ENCODE assay signal across 31 cellular contexts in the genomic region with DNA sequence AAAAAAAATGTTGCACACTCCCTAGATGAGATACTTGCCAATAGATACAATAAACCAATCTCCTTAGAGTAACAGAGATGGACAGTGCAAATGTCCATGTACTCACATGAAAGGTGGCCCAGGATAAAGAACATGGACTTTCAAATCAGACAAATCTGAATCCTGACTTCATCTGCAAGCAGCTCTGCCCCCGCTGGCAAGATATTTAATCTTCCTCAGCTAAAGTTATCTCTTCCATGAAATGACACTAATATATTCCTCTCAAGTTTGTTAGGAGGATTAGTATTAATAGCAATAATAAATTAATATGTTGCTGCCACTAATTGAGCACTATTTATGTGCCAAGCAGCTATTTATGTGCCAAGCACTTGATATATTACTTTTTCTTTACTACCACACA.
DNase-seq lines count a peak whose midpoint lies in the region; ATAC-seq and TF ChIP-seq lines count a peak whose summit lies in the region.
"Had no signal": no experiment of that assay in that cellular context is flagged by ENCODE, and none has a peak within 500 bp of the region (broad histone marks: within the 10 kb centered on the region; RNA-seq: fewer than 3 reads in every experiment).

No MANE protein-coding gene starts in this region.

- no peaks in the 10 kb centered on the region for H3K36me3 Mint-ChIP-seq in endothelial cell (ENCODE audit: low read depth, unreplicated experiment)
- H3K36me3 Mint-ChIP-seq in activated CD4-positive, alpha-beta memory T cell treated with anti-CD3 and anti-CD28 coated beads, Interleukin-2, amount 10 ng/mL, durations not matched to agents 7 days and 5 days (ENCODE audit: low read depth): no peaks in the 10 kb centered on the region
- H3K36me3 Mint-ChIP-seq: activated naive CD8-positive, alpha-beta T cell; CD4-positive, CD25-positive, alpha-beta regulatory T cell; naive thymus-derived CD8-positive, alpha-beta T cell; stimulated activated naive B cell treated with anti-CD40 and anti-IgM and Interleukin-4, amounts not matched to agents 10 μg/mL and 1 μg/mL and 100 μg/mL, for 72 hours had no signal

- H3K27ac Mint-ChIP-seq in endothelial cell (ENCODE audit: unreplicated experiment): no peak overlapping the region
- H3K27ac Mint-ChIP-seq in activated CD4-positive, alpha-beta memory T cell treated with anti-CD3 and anti-CD28 coated beads, Interleukin-2, amount 10 ng/mL, durations not matched to agents 7 days and 5 days: no peak overlapping the region
- H3K27ac Mint-ChIP-seq: activated naive CD8-positive, alpha-beta T cell; CD4-positive, CD25-positive, alpha-beta regulatory T cell; stimulated activated naive B cell treated with anti-CD40 and anti-IgM and Interleukin-4, amounts not matched to agents 10 μg/mL and 1 μg/mL and 100 μg/mL, for 72 hours had no signal

- TF ChIP-seq CTCF in endothelial cell (IDR thresholded peaks at IDR 0.05; ENCODE audit: unreplicated experiment): peak; percentile 17

- CTCF ChIA-PET in activated CD4-positive, alpha-beta memory T cell treated with anti-CD3 and anti-CD28 coated beads, Interleukin-2, amount 10 ng/mL, durations not matched to agents 7 days and 5 days (lab: Charles Lee): interaction anchor here (0.9 to 1.7 kb wide), 2 partner anchors 16 to 102 kb away, joined by 3 to 4 read pairs; no protein-coding TSS in a partner anchor

- no peak for ATAC-seq in GM19455 (IDR thresholded peaks at IDR 0.05; ENCODE audit: unreplicated experiment)
- ATAC-seq: K562; naive thymus-derived CD8-positive, alpha-beta T cell; stimulated activated naive B cell treated with anti-CD40 and anti-IgM and Interleukin-4, amounts not matched to agents 10 μg/mL and 1 μg/mL and 100 μg/mL, for 72 hours; upper lobe of right lung had no signal

- no peaks in the 10 kb centered on the region for H3K4me1 Mint-ChIP-seq in endothelial cell (ENCODE audit: unreplicated experiment)
- H3K4me1 Mint-ChIP-seq in activated CD4-positive, alpha-beta memory T cell treated with anti-CD3 and anti-CD28 coated beads, Interleukin-2, amount 10 ng/mL, durations not matched to agents 7 days and 5 days: peaks cover 10% of the 10 kb centered on the region

- no peaks in the 10 kb centered on the region for H3K27me3 ChIP-seq in SJCRH30
- H3K27me3 ChIP-seq: breast epithelium, hepatocyte, MG63 had no signal

- POLR2A ChIA-PET in activated CD4-positive, alpha-beta memory T cell treated with anti-CD3 and anti-CD28 coated beads, Interleukin-2, amount 10 ng/mL, durations not matched to agents 7 days and 5 days (lab: Charles Lee): no interaction called here

- H3K4me1 ChIP-seq in SJCRH30: peaks cover 10% of the 10 kb centered on the region
- H3K4me1 ChIP-seq: breast epithelium had no signal

- H3K36me3 ChIP-seq in SJCRH30: no peaks in the 10 kb centered on the region
- H3K36me3 ChIP-seq: breast epithelium, MG63, upper lobe of right lung had no signal

- no peaks in the 10 kb centered on the region for H3K9me3 ChIP-seq in SJCRH30 (replicated peaks)
- H3K9me3 ChIP-seq: breast epithelium, MG63, upper lobe of right lung had no signal

- H3K27me3 Mint-ChIP-seq in endothelial cell (ENCODE audit: unreplicated experiment): no peaks in the 10 kb centered on the region
- H3K27me3 Mint-ChIP-seq in activated CD4-positive, alpha-beta memory T cell treated with anti-CD3 and anti-CD28 coated beads, Interleukin-2, amount 10 ng/mL, durations not matched to agents 7 days and 5 days: peaks cover 33% of the 10 kb centered on the region
- H3K27me3 Mint-ChIP-seq: stimulated activated naive B cell treated with anti-CD40 and anti-IgM and Interleukin-4, amounts not matched to agents 10 μg/mL and 1 μg/mL and 100 μg/mL, for 72 hours had no signal

- no peak overlapping the region for H3K27ac ChIP-seq in SJCRH30
- H3K27ac ChIP-seq: breast epithelium, hepatocyte, upper lobe of right lung had no signal

- no peak overlapping the region for H3K4me3 Mint-ChIP-seq in endothelial cell (ENCODE audit: unreplicated experiment)
- H3K4me3 Mint-ChIP-seq in activated CD4-positive, alpha-beta memory T cell treated with anti-CD3 and anti-CD28 coated beads, Interleukin-2, amount 10 ng/mL, durations not matched to agents 7 days and 5 days: no peak overlapping the region
- H3K4me3 Mint-ChIP-seq: activated naive CD8-positive, alpha-beta T cell; CD4-positive, CD25-positive, alpha-beta regulatory T cell; naive thymus-derived CD8-positive, alpha-beta T cell; stimulated activated naive B cell treated with anti-CD40 and anti-IgM and Interleukin-4, amounts not matched to agents 10 μg/mL and 1 μg/mL and 100 μg/mL, for 72 hours had no signal

- no peaks in the 10 kb centered on the region for H3K9me3 Mint-ChIP-seq in endothelial cell (ENCODE audit: unreplicated experiment)
- no peaks in the 10 kb centered on the region for H3K9me3 Mint-ChIP-seq in activated CD4-positive, alpha-beta memory T cell treated with anti-CD3 and anti-CD28 coated beads, Interleukin-2, amount 10 ng/mL, durations not matched to agents 7 days and 5 days
- H3K9me3 Mint-ChIP-seq: CD4-positive, CD25-positive, alpha-beta regulatory T cell; naive thymus-derived CD8-positive, alpha-beta T cell; stimulated activated naive B cell treated with anti-CD40 and anti-IgM and Interleukin-4, amounts not matched to agents 10 μg/mL and 1 μg/mL and 100 μg/mL, for 72 hours had no signal

- DNase-seq in NCI-H82 (lab: John Stamatoyannopoulos, UW) (peak; percentile 24), NCI-H82 treated with DMSO at 0.1 percent for 48 hours (lab: John Stamatoyannopoulos, UW; ENCODE audit: unreplicated experiment) (no peak), NCI-H69 (lab: John Stamatoyannopoulos, UW) (peak; percentile 18), endothelial cell (ENCODE audit: low spot score) (no peak), SJCRH30 (no peak)
- no peak for DNase-seq in activated CD8-positive, alpha-beta memory T cell treated with anti-CD3 and anti-CD28 coated beads, Interleukin-2, amount 50 U/mL, for 4 hours
- no peak for DNase-seq in activated CD4-positive, alpha-beta memory T cell treated with anti-CD3 and anti-CD28 coated beads, Interleukin-2, amount 10 ng/mL, durations not matched to agents 7 days and 5 days
- DNase-seq: activated CD4-positive, alpha-beta T cell treated with anti-CD3 and anti-CD28 coated beads for 48 hours; activated effector memory CD4-positive, alpha-beta T cell treated with anti-CD3 and anti-CD28 coated beads, Interleukin-2, amount 50 U/mL, for 16 hours; activated T-cell treated with anti-CD3 and anti-CD28 coated beads, Interleukin-2, amount 50 U/mL, for 1 hour; AML-193; Calu3; CD4-positive, CD25-positive, alpha-beta regulatory T cell; EL; MG63; naive thymus-derived CD8-positive, alpha-beta T cell; NCI-H1417 treated with DMSO at 0.1 percent for 48 hours; NCI-H2029 treated with DMSO at 0.1 percent for 48 hours; NCI-H345; NCI-H748 treated with DMSO at 0.1 percent for 48 hours; RPMI8226; stimulated activated CD4-positive, alpha-beta T cell treated with anti-CD3 and anti-CD28 coated beads, Interleukin-15, amount 100 ng/mL, for 24 hours; stimulated activated naive B cell treated with anti-CD40 and anti-IgM and Interleukin-4, amounts not matched to agents 10 μg/mL and 1 μg/mL and 100 μg/mL, for 72 hours; substantia nigra; upper lobe of right lung had no signal

- H3K4me3 ChIP-seq in SJCRH30: no peak overlapping the region
- H3K4me3 ChIP-seq: breast epithelium, hepatocyte, K562, lung, MG63, upper lobe of right lung had no signal

Comparison
In these comparisons a context has a peak if more than half of its experiments do, and no peak if none do; other contexts are left out.
1. DNase-seq: peak in NCI-H82 (single experiment) and NCI-H69 (single experiment); none in NCI-H82 treated with DMSO at 0.1 percent for 48 hours (single experiment), endothelial cell (single experiment), activated CD8-positive, alpha-beta memory T cell treated with anti-CD3 and anti-CD28 coated beads, Interleukin-2, amount 50 U/mL, for 4 hours (single experiment), activated CD4-positive, alpha-beta memory T cell treated with anti-CD3 and anti-CD28 coated beads, Interleukin-2, amount 10 ng/mL, durations not matched to agents 7 days and 5 days (single experiment) and SJCRH30 (0 of 2).